ENCODE assay signal across 11 cellular contexts in the genomic region with DNA sequence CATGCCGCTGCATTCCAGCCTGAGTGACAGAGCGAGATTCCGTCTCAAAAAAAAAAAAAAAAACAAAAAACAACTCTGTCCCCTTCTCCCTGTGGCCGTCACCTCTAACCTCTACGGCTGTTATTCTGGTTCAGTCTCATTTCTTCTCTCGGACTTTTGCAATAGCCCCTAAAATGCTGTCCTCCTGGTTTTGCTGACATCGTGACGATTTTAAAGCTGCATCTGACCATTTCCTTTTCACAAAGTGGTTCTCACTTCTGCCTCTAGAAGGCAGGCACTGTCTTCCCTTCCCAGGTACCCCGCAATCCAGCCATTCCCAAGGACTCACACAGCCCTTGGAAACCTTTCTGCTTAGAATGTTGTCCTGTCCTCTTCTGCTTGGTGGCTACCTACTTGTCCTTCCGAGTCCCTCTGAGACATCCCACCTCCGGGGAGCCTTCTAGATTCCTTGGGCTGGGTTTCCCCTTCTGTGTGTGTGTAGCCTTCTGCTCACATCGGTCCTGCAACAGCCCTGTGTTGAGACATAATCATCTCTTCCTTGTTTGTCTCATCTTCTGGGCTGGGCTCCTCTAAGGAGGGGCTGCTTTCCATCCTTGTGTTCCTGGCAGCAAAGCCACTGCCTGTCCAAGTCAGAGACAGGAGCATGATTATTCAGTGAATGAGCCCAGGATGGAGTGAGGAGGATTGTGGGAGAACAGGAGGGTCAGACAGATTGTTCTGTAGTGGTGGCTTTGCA.
DNase-seq lines count a peak whose midpoint lies in the region; ATAC-seq and TF ChIP-seq lines count a peak whose summit lies in the region.
"Had no signal": no experiment of that assay in that cellular context is flagged by ENCODE, and none has a peak within 500 bp of the region (broad histone marks: within the 10 kb centered on the region; RNA-seq: fewer than 3 reads in every experiment).

No MANE protein-coding gene starts in this region.

- H3K9me3 Mint-ChIP-seq in activated CD4-positive, alpha-beta memory T cell treated with anti-CD3 and anti-CD28 coated beads, Interleukin-2, amount 10 ng/mL, durations not matched to agents 7 days and 5 days, result no peaks in the 10 kb centered on the region
- H3K9me3 Mint-ChIP-seq in activated CD4-positive, alpha-beta memory T cell treated with anti-CD3 and anti-CD28 coated beads for 36 hours, result no peaks in the 10 kb centered on the region
- peaks cover 2% of the 10 kb centered on the region for H3K9me3 Mint-ChIP-seq in activated T-helper 2 cell treated with anti-CD3 and anti-CD28 coated beads, Interferon-gamma antibody, Interleukin-2, Interleukin-4, amounts not matched to agents 10 μg/mL and 5 μg/mL and 100 μg/mL, durations not matched to agents 14 hours and 24 hours and 36 hours
- H3K9me3 Mint-ChIP-seq in immature natural killer cell (no peaks in the 10 kb centered on the region), Calu3 (ENCODE audit: low read depth, unreplicated experiment) (no peaks in the 10 kb centered on the region)
- no peaks in the 10 kb centered on the region for H3K9me3 Mint-ChIP-seq in activated T-helper 17 cell treated with anti-CD3 and anti-CD28 coated beads, Interleukin-2, amount 50 U/mL, for 72 hours

- H3K27me3 ChIP-seq in stomach, result no peaks in the 10 kb centered on the region

- H3K4me3 Mint-ChIP-seq in activated CD4-positive, alpha-beta memory T cell treated with anti-CD3 and anti-CD28 coated beads, Interleukin-2, amount 10 ng/mL, durations not matched to agents 7 days and 5 days, result no peak overlapping the region
- H3K4me3 Mint-ChIP-seq in activated CD4-positive, alpha-beta memory T cell treated with anti-CD3 and anti-CD28 coated beads for 36 hours, result no peak overlapping the region
- no peak overlapping the region for H3K4me3 Mint-ChIP-seq in activated T-helper 2 cell treated with anti-CD3 and anti-CD28 coated beads, Interferon-gamma antibody, Interleukin-2, Interleukin-4, amounts not matched to agents 10 μg/mL and 5 μg/mL and 100 μg/mL, durations not matched to agents 14 hours and 24 hours and 36 hours (ENCODE audit: low read depth)
- peak overlapping the region in 4 of 5 donors; percentile 0 to 49 (median 38) for H3K4me3 Mint-ChIP-seq in immature natural killer cell
- H3K4me3 Mint-ChIP-seq in activated T-helper 17 cell treated with anti-CD3 and anti-CD28 coated beads, Interleukin-2, amount 50 U/mL, for 72 hours, result no peak overlapping the region
- no peak overlapping the region for H3K4me3 Mint-ChIP-seq in Calu3 (ENCODE audit: low read depth, unreplicated experiment)

- no peak overlapping the region for H3K4me3 ChIP-seq in stomach

- no TSS peak for BruUV-seq in Calu3 (replicated peaks; lab: Mats Ljungman, UMichigan)

- no peak for DNase-seq in activated CD4-positive, alpha-beta memory T cell treated with anti-CD3 and anti-CD28 coated beads, Interleukin-2, amount 10 ng/mL, durations not matched to agents 7 days and 5 days
- DNase-seq in activated CD4-positive, alpha-beta memory T cell treated with anti-CD3 and anti-CD28 coated beads for 36 hours, result no peak
- DNase-seq in activated T-helper 2 cell treated with anti-CD3 and anti-CD28 coated beads, Interferon-gamma antibody, Interleukin-2, Interleukin-4, amounts not matched to agents 10 μg/mL and 5 μg/mL and 100 μg/mL, durations not matched to agents 14 hours and 24 hours and 36 hours (ENCODE audit: low spot score), result no peak
- DNase-seq in immature natural killer cell (no peak), stomach (no peak), Calu3 (no peak)
- DNase-seq in activated naive CD4-positive, alpha-beta T cell treated with Interleukin-2 at 50 U/mL for 16 hours, result no peak
- DNase-seq: kidney glomerular epithelial cell; NCI-H524; stimulated activated CD4-positive, alpha-beta T cell treated with anti-CD3 and anti-CD28 coated beads, Interleukin-12 subunit alpha, Interleukin-12 subunit beta, amount 100 ng/mL, for 4 hours had no signal

- CTCF ChIA-PET in activated CD4-positive, alpha-beta memory T cell treated with anti-CD3 and anti-CD28 coated beads, Interleukin-2, amount 10 ng/mL, durations not matched to agents 7 days and 5 days (lab: Charles Lee), result interaction anchor here (0.7 to 1.5 kb wide), 2 partner anchors 10 to 16 kb away, joined by 4 to 5 read pairs; no protein-coding TSS in a partner anchor
- CTCF ChIA-PET in activated CD4-positive, alpha-beta memory T cell treated with anti-CD3 and anti-CD28 coated beads for 36 hours (lab: Charles Lee), result interaction anchor here (0.6 to 1.6 kb wide), 5 partner anchors 15 to 83 kb away, joined by 3 to 6 read pairs (median 4); a partner anchor contains a TSS
- CTCF ChIA-PET in Calu3 (lab: Charles Lee), result interaction anchor here (0.6 to 0.7 kb wide), 4 partner anchors 49 to 1240 kb away, joined by 3 to 8 read pairs (median 6); no protein-coding TSS in a partner anchor

- ATAC-seq in activated T-helper 17 cell treated with anti-CD3 and anti-CD28 coated beads, Interleukin-2, amount 50 U/mL, for 72 hours (replicated peaks), result no peak

- H3K36me3 Mint-ChIP-seq in activated CD4-positive, alpha-beta memory T cell treated with anti-CD3 and anti-CD28 coated beads, Interleukin-2, amount 10 ng/mL, durations not matched to agents 7 days and 5 days (ENCODE audit: low read depth), result peaks cover 4% of the 10 kb centered on the region
- peaks cover under 1% of the 10 kb centered on the region for H3K36me3 Mint-ChIP-seq in activated CD4-positive, alpha-beta memory T cell treated with anti-CD3 and anti-CD28 coated beads for 36 hours
- peaks cover 7% of the 10 kb centered on the region for H3K36me3 Mint-ChIP-seq in activated T-helper 2 cell treated with anti-CD3 and anti-CD28 coated beads, Interferon-gamma antibody, Interleukin-2, Interleukin-4, amounts not matched to agents 10 μg/mL and 5 μg/mL and 100 μg/mL, durations not matched to agents 14 hours and 24 hours and 36 hours (ENCODE audit: low read depth)
- H3K36me3 Mint-ChIP-seq in immature natural killer cell, result peaks cover 0 to 3% (median 2%) of the 10 kb centered on the region in 3 donors
- no peaks in the 10 kb centered on the region for H3K36me3 Mint-ChIP-seq in activated T-helper 17 cell treated with anti-CD3 and anti-CD28 coated beads, Interleukin-2, amount 50 U/mL, for 72 hours (ENCODE audit: low read depth)
- no peaks in the 10 kb centered on the region for H3K36me3 Mint-ChIP-seq in Calu3 (ENCODE audit: insufficient read depth, unreplicated experiment)

- intact Hi-C loops in activated CD4-positive, alpha-beta memory T cell treated with anti-CD3 and anti-CD28 coated beads for 36 hours (cut with micrococcal nuclease), result no loop called here
- intact Hi-C loops in activated T-helper 2 cell treated with anti-CD3 and anti-CD28 coated beads, Interferon-gamma antibody, Interleukin-2, Interleukin-4, amounts not matched to agents 10 μg/mL and 5 μg/mL and 100 μg/mL, durations not matched to agents 14 hours and 24 hours and 36 hours (cut with micrococcal nuclease), result no loop called here
- intact Hi-C loops in stomach (cut with DNase I; ENCODE audit: low total_unique reads) (no loop called here), Calu3 (cut with micrococcal nuclease; ENCODE audit: unreplicated experiment) (no loop called here)

- TF ChIP-seq POLR2A in stomach (IDR thresholded peaks at IDR 0.05), result no peak

- no peak for TF ChIP-seq EP300 in stomach (IDR thresholded peaks at IDR 0.05)

- H3K27me3 Mint-ChIP-seq in activated CD4-positive, alpha-beta memory T cell treated with anti-CD3 and anti-CD28 coated beads, Interleukin-2, amount 10 ng/mL, durations not matched to agents 7 days and 5 days, result no peaks in the 10 kb centered on the region
- H3K27me3 Mint-ChIP-seq in activated CD4-positive, alpha-beta memory T cell treated with anti-CD3 and anti-CD28 coated beads for 36 hours, result no peaks in the 10 kb centered on the region
- H3K27me3 Mint-ChIP-seq in activated T-helper 2 cell treated with anti-CD3 and anti-CD28 coated beads, Interferon-gamma antibody, Interleukin-2, Interleukin-4, amounts not matched to agents 10 μg/mL and 5 μg/mL and 100 μg/mL, durations not matched to agents 14 hours and 24 hours and 36 hours (ENCODE audit: low read depth), result no peaks in the 10 kb centered on the region
- H3K27me3 Mint-ChIP-seq in immature natural killer cell (ENCODE audit: low read depth in 3 of 3) (peaks cover 0 to 6% (median 3%) of the 10 kb centered on the region in 3 donors), Calu3 (ENCODE audit: unreplicated experiment) (peaks cover 55% of the 10 kb centered on the region)
- H3K27me3 Mint-ChIP-seq in activated T-helper 17 cell treated with anti-CD3 and anti-CD28 coated beads, Interleukin-2, amount 50 U/mL, for 72 hours, result no peaks in the 10 kb centered on the region

- H3K4me1 ChIP-seq in stomach, result peaks cover 62 to 84% (median 71%) of the 10 kb centered on the region in 4 donors

- H3K4me1 Mint-ChIP-seq in activated CD4-positive, alpha-beta memory T cell treated with anti-CD3 and anti-CD28 coated beads, Interleukin-2, amount 10 ng/mL, durations not matched to agents 7 days and 5 days, result peaks cover 65% of the 10 kb centered on the region
- H3K4me1 Mint-ChIP-seq in activated CD4-positive, alpha-beta memory T cell treated with anti-CD3 and anti-CD28 coated beads for 36 hours (ENCODE audit: low read depth), result peaks cover 54% of the 10 kb centered on the region
- H3K4me1 Mint-ChIP-seq in activated T-helper 2 cell treated with anti-CD3 and anti-CD28 coated beads, Interferon-gamma antibody, Interleukin-2, Interleukin-4, amounts not matched to agents 10 μg/mL and 5 μg/mL and 100 μg/mL, durations not matched to agents 14 hours and 24 hours and 36 hours (ENCODE audit: low read depth), result peaks cover 64% of the 10 kb centered on the region
- H3K4me1 Mint-ChIP-seq in immature natural killer cell, result peaks cover 73 to 79% of the 10 kb centered on the region in 2 donors
- H3K4me1 Mint-ChIP-seq in activated T-helper 17 cell treated with anti-CD3 and anti-CD28 coated beads, Interleukin-2, amount 50 U/mL, for 72 hours, result peaks cover 40% of the 10 kb centered on the region
- H3K4me1 Mint-ChIP-seq in Calu3 (ENCODE audit: low read depth, unreplicated experiment), result no peaks in the 10 kb centered on the region

- H3K36me3 ChIP-seq in stomach, result no peaks in the 10 kb centered on the region

- no peaks in the 10 kb centered on the region for H3K9me3 ChIP-seq in stomach

- 32 to 55% (median 46%) methylated on average over 10 to 12 of the region's 12 CpGs for WGBS in stomach, 5 donors

- POLR2A ChIA-PET in activated CD4-positive, alpha-beta memory T cell treated with anti-CD3 and anti-CD28 coated beads, Interleukin-2, amount 10 ng/mL, durations not matched to agents 7 days and 5 days (lab: Charles Lee), result interaction anchor here (1.2 to 3.1 kb wide), 4 partner anchors 9 to 83 kb away, joined by 3 to 20 read pairs (median 5); a partner anchor contains a TSS
- POLR2A ChIA-PET in activated CD4-positive, alpha-beta memory T cell treated with anti-CD3 and anti-CD28 coated beads for 36 hours (lab: Charles Lee), result interaction anchor here (0.6 to 1.3 kb wide), 2 partner anchors 83 to 567 kb away, joined by 3 to 4 read pairs; no protein-coding TSS in a partner anchor

- peak overlapping the region; percentile 52 for H3K27ac Mint-ChIP-seq in activated CD4-positive, alpha-beta memory T cell treated with anti-CD3 and anti-CD28 coated beads, Interleukin-2, amount 10 ng/mL, durations not matched to agents 7 days and 5 days
- H3K27ac Mint-ChIP-seq in activated CD4-positive, alpha-beta memory T cell treated with anti-CD3 and anti-CD28 coated beads for 36 hours, result no peak overlapping the region
- H3K27ac Mint-ChIP-seq in activated T-helper 2 cell treated with anti-CD3 and anti-CD28 coated beads, Interferon-gamma antibody, Interleukin-2, Interleukin-4, amounts not matched to agents 10 μg/mL and 5 μg/mL and 100 μg/mL, durations not matched to agents 14 hours and 24 hours and 36 hours, result peak overlapping the region; percentile 3
- H3K27ac Mint-ChIP-seq in immature natural killer cell (peak overlapping the region in 5 of 6 donors; percentile 25 to 90 (median 77)), Calu3 (ENCODE audit: unreplicated experiment) (no peak overlapping the region)
- no peak overlapping the region for H3K27ac Mint-ChIP-seq in activated T-helper 17 cell treated with anti-CD3 and anti-CD28 coated beads, Interleukin-2, amount 50 U/mL, for 72 hours

- peak overlapping the region; percentile 72 to 87 (median 82) for H3K27ac ChIP-seq in stomach

- TF ChIP-seq CTCF in stomach (IDR thresholded peaks at IDR 0.05) (peak in 1 of 7 experiments; percentile 16), Calu3 (IDR thresholded peaks at IDR 0.05; ENCODE audit: unreplicated experiment) (no peak)

Comparison
In these comparisons a context has a peak if more than half of its experiments do, and no peak if none do; other contexts are left out.
1. H3K27ac Mint-ChIP-seq: peak in activated CD4-positive, alpha-beta memory T cell treated with anti-CD3 and anti-CD28 coated beads, Interleukin-2, amount 10 ng/mL, durations not matched to agents 7 days and 5 days (single experiment), activated T-helper 2 cell treated with anti-CD3 and anti-CD28 coated beads, Interferon-gamma antibody, Interleukin-2, Interleukin-4, amounts not matched to agents 10 μg/mL and 5 μg/mL and 100 μg/mL, durations not matched to agents 14 hours and 24 hours and 36 hours (single experiment) and immature natural killer cell (5 of 6); none in activated CD4-positive, alpha-beta memory T cell treated with anti-CD3 and anti-CD28 coated beads for 36 hours (single experiment), activated T-helper 17 cell treated with anti-CD3 and anti-CD28 coated beads, Interleukin-2, amount 50 U/mL, for 72 hours (single experiment) and Calu3 (single experiment).
2. H3K4me3 Mint-ChIP-seq: peak in immature natural killer cell (4 of 5); none in activated CD4-positive, alpha-beta memory T cell treated with anti-CD3 and anti-CD28 coated beads, Interleukin-2, amount 10 ng/mL, durations not matched to agents 7 days and 5 days (single experiment), activated CD4-positive, alpha-beta memory T cell treated with anti-CD3 and anti-CD28 coated beads for 36 hours (single experiment), activated T-helper 2 cell treated with anti-CD3 and anti-CD28 coated beads, Interferon-gamma antibody, Interleukin-2, Interleukin-4, amounts not matched to agents 10 μg/mL and 5 μg/mL and 100 μg/mL, durations not matched to agents 14 hours and 24 hours and 36 hours (single experiment), activated T-helper 17 cell treated with anti-CD3 and anti-CD28 coated beads, Interleukin-2, amount 50 U/mL, for 72 hours (single experiment) and Calu3 (single experiment).